In the genomic region with DNA sequence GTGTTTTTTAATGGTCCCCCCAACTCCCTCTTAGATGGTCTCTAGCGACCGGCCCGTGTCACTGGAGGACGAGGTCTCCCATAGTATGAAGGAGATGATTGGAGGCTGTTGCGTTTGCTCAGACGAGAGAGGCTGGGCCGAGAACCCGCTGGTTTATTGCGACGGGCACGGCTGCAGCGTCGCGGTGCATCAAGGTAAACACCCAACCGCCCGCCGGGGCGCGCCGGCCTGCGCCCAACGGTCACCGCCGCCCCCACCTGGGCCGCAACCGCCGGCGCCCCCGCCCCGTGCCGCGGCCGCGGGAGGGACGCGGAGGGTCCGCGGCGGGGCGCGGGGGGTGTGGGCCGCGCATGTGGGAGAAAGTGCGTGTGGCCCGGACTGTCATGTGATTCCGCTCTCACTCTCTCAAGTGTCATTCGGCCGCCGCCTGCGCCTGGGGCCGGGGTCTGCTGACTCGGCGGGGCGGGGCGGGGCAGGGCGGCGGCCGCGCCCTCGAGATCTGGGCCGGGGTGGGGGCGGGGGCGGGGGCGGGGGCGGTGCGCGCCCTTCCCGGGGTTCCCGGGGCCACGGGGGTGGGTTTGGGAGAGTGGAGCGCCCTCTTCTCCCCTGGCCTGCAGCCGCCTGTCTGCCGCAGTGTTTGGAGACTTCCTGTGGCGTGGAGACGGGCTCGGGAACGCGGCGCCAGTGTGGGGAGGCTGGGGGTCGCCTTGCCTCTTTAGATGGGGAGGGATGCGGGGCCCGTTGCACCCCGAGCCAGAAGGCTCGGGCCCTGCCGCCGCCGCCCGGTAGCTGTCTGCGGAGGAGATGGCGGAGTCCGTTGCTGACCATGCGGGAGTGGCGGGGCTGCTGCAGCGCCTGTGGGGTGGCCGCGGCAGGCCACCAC, we compare ENCODE assay signal across 8 cellular contexts. TPM values are rescaled to one million over a fixed set of nuclear protein-coding genes. Genes with fewer than 3 reads are reported as not detected.
A peak's percentile ranks its signal among the peaks of the same experiment; 100 is the strongest.
DNase-seq lines count a peak whose midpoint lies in the region; ATAC-seq and TF ChIP-seq lines count a peak whose summit lies in the region.

No MANE protein-coding gene starts in this region.

- intact Hi-C loops in colonic mucosa (cut with DNase I) = loop anchor here (10.0 kb wide), 2 partner anchors 80 to 190 kb away; no protein-coding TSS in a partner anchor

- H3K27me3 ChIP-seq in KMS-11 (ENCODE audit: insufficient read depth, low read depth) = no peaks in the 10 kb centered on the region
- no peaks in the 10 kb centered on the region for H3K27me3 ChIP-seq in colonic mucosa

- H3K36me3 ChIP-seq in KMS-11 (ENCODE audit: insufficient read depth) (peaks cover 6% of the 10 kb centered on the region; the same call in 1 of the 2 replicates), colonic mucosa (peaks cover 3% of the 10 kb centered on the region)

- H3K9ac ChIP-seq in KMS-11 (peak overlapping the region; percentile 38; the same call in 1 of the 2 replicates), colonic mucosa (ENCODE audit: low read depth in 2 of 2, low read length in 2 of 2) (peak overlapping the region; percentile 34 to 62)

- ATAC-seq in GM19023 (IDR thresholded peaks at IDR 0.05; ENCODE audit: unreplicated experiment) = peak; percentile 25
- peak; percentile 34 for ATAC-seq in left lobe of liver
- ATAC-seq in HG02571 (IDR thresholded peaks at IDR 0.05; ENCODE audit: unreplicated experiment) = no peak

- H3K4me1 ChIP-seq in KMS-11 (ENCODE audit: low read depth, poor library complexity, severe bottlenecking) = peaks cover 45% of the 10 kb centered on the region
- no peaks in the 10 kb centered on the region for H3K4me1 ChIP-seq in colonic mucosa

- H3K27ac ChIP-seq in KMS-11 (peak overlapping the region; percentile 47), colonic mucosa (peak overlapping the region; percentile 89)

- peak overlapping the region; percentile 53; the same call in 1 of the 2 replicates for H3K4me2 ChIP-seq in KMS-11

- H3K79me2 ChIP-seq in KMS-11 (ENCODE audit: insufficient read depth, low read depth) = peaks cover 45% of the 10 kb centered on the region

- peak; percentile 40 for DNase-seq in AG20443 (ENCODE audit: low spot score)
- peak; percentile 60 for DNase-seq in activated CD4-positive, CD25-positive, alpha-beta regulatory T cell treated with anti-CD3 and anti-CD28 coated beads, Interleukin-2, amount 50 U/mL, for 72 hours
- peak; percentile 74 for DNase-seq in colonic mucosa
- peak; percentile 69 for DNase-seq in left lobe of liver (ENCODE audit: low spot score)
- peak; percentile 41 to 44 for DNase-seq in stimulated activated CD4-positive, alpha-beta T cell treated with anti-CD3 and anti-CD28 coated beads, Interleukin-4, amount 100 ng/mL, for 4 hours

- peak overlapping the region; percentile 22; the same call in 1 of the 2 replicates for H2AFZ ChIP-seq in KMS-11 (ENCODE audit: low read depth)

- H3K9me3 ChIP-seq in colonic mucosa = no peaks in the 10 kb centered on the region

- no peaks in the 10 kb centered on the region for H4K20me1 ChIP-seq in KMS-11 (ENCODE audit: insufficient read depth)

- H3K4me3 ChIP-seq in KMS-11 (IDR thresholded peaks at IDR 0.05; ENCODE audit: insufficient read depth, low read depth, low read length) = no peak overlapping the region
- H3K4me3 ChIP-seq in colonic mucosa = peak overlapping the region; percentile 69

- TF ChIP-seq CTCF in KMS-11 (conservative IDR thresholded peaks at IDR 0.05; ENCODE audit: low read depth, low read length) = no peak
- no peak for TF ChIP-seq CTCF in colonic mucosa (IDR thresholded peaks at IDR 0.05)

RNA-seq across cellular contexts. Expression of gene MLLT10, which starts 0.8 kb away (rescaled TPM):
- 10 to 100 TPM; 17.8 to 25.1 TPM for total RNA-seq in colonic mucosa
- 19.5 TPM for total RNA-seq in left lobe of liver

RNA-seq across cellular contexts. Expression of gene SKIDA1, which starts 9.4 kb away (rescaled TPM):
- under 1 TPM; 0.10 to 0.45 TPM for total RNA-seq in colonic mucosa
- total RNA-seq in left lobe of liver = 3.4 TPM
